8 cellular contexts compared by ENCODE assay signal in the genomic region with DNA sequence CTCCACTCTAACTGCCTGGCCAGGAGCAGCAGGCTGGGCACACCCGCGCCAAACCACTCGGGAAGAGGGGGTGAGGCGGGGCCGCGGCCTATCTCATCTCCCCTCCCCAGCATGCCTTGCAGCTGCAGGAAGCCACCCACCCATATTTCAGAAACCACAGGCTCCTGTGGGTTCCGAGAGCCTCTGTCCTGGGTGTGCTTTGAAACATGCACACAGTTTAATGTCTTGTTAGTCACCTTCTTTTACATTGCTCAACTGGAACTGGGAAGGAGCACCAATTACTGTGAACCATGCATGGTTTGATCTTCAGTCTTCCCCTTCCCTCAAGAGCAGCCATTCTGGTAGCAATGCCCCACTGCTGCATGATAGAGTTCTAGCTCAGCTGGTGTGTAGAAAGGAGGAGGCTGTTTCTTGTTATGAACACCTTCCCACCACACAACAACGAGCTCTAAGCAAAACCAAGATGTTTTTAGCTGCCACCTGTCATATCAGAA. TPM values are rescaled to one million over a fixed set of nuclear protein-coding genes. Genes with fewer than 3 reads are reported as not detected.
DNase-seq lines count a peak whose midpoint lies in the region; ATAC-seq and TF ChIP-seq lines count a peak whose summit lies in the region.

No MANE protein-coding gene starts in this region.

- H3K4me2 ChIP-seq in DOHH2 (ENCODE audit: low read length) = peak overlapping the region; percentile 79

- no peaks in the 10 kb centered on the region for H3K9me2 ChIP-seq in DOHH2 (replicated peaks; ENCODE audit: control insufficient read depth, low read length)

- peak overlapping the region; percentile 69 to 99 (median 82) for H3K4me3 Mint-ChIP-seq in naive thymus-derived CD4-positive, alpha-beta T cell

- H3K27me3 ChIP-seq in DOHH2 (ENCODE audit: control insufficient read depth, low read length) = no peaks in the 10 kb centered on the region
- H3K27me3 ChIP-seq in naive thymus-derived CD4-positive, alpha-beta T cell (ENCODE audit: control insufficient read depth in 2 of 2, insufficient read depth in 2 of 2, low read length in 2 of 2) = no peaks in the 10 kb centered on the region

- H3K36me3 Mint-ChIP-seq in naive thymus-derived CD4-positive, alpha-beta T cell = peaks cover 0 to 18% (median 0%) of the 10 kb centered on the region in 5 donors

- POLR2A ChIA-PET in naive thymus-derived CD4-positive, alpha-beta T cell (lab: Charles Lee) = interaction anchor here (0.6 to 27.7 kb wide), 29 partner anchors 9 to 132 kb away, joined by 3 to 1000 read pairs (median 7); a partner anchor contains a TSS
- POLR2A ChIA-PET in HEK293T (lab: Yijun Ruan, JAX) = no interaction called here

- no peaks in the 10 kb centered on the region; the same call in 1 of the 2 replicates for H3K36me3 ChIP-seq in DOHH2 (ENCODE audit: control insufficient read depth, low read length)
- no peaks in the 10 kb centered on the region for H3K36me3 ChIP-seq in naive thymus-derived CD4-positive, alpha-beta T cell (ENCODE audit: control insufficient read depth in 2 of 3, insufficient read depth in 3 of 3, low read length in 3 of 3)

- peak; percentile 98 for DNase-seq in MV-4-11 (lab: John Stamatoyannopoulos, UW)
- peak; percentile 76 for DNase-seq in activated CD8-positive, alpha-beta memory T cell treated with anti-CD3 and anti-CD28 coated beads, Interleukin-2, amount 50 U/mL, for 4 hours
- DNase-seq in naive thymus-derived CD4-positive, alpha-beta T cell = peak in 8 of 9 donors; percentile 79 to 86 (median 82)
- no peak for DNase-seq in middle frontal gyrus (ENCODE audit: extremely low spot score, low spot score)
- DNase-seq in iPS-NIHi7 (ENCODE audit: extremely low spot score) = no peak
- no peak for DNase-seq in HEK293T (ENCODE audit: extremely low spot score)

- H3K9me3 ChIP-seq in DOHH2 (ENCODE audit: control insufficient read depth, insufficient read depth, low read length) = no peaks in the 10 kb centered on the region
- no peaks in the 10 kb centered on the region for H3K9me3 ChIP-seq in naive thymus-derived CD4-positive, alpha-beta T cell (ENCODE audit: control insufficient read depth in 2 of 3, low read length in 3 of 3)

- peak overlapping the region; percentile 59 for H3K4me3 ChIP-seq in DOHH2 (ENCODE audit: low read length)
- peak overlapping the region; percentile 14 for H3K4me3 ChIP-seq in naive thymus-derived CD4-positive, alpha-beta T cell (ENCODE audit: low read length)

- H3K9me3 Mint-ChIP-seq in naive thymus-derived CD4-positive, alpha-beta T cell = peaks cover 0 to 4% (median 0%) of the 10 kb centered on the region in 11 donors

- H3K27ac ChIP-seq in DOHH2 (ENCODE audit: low read depth, low read length) = peak overlapping the region; percentile 91
- peak overlapping the region; percentile 66 for H3K27ac ChIP-seq in naive thymus-derived CD4-positive, alpha-beta T cell (ENCODE audit: low read depth, low read length)

- H3K27ac Mint-ChIP-seq in naive thymus-derived CD4-positive, alpha-beta T cell = peak overlapping the region; percentile 87 to 99 (median 95)

- peaks cover 50% of the 10 kb centered on the region for H3F3A ChIP-seq in DOHH2 (ENCODE audit: control insufficient read depth, insufficient read depth)

- ATAC-seq in GM21723 (IDR thresholded peaks at IDR 0.05; ENCODE audit: unreplicated experiment) = peak; percentile 48
- ATAC-seq in naive thymus-derived CD4-positive, alpha-beta T cell = peak; percentile 87

- no peaks in the 10 kb centered on the region for H4K20me1 ChIP-seq in DOHH2 (ENCODE audit: control insufficient read depth, insufficient read depth, low read depth, low read length)

- no peaks in the 10 kb centered on the region for H3K79me2 ChIP-seq in DOHH2 (ENCODE audit: control insufficient read depth, low read length)

- intact Hi-C loops in naive thymus-derived CD4-positive, alpha-beta T cell (cut with micrococcal nuclease) = loop anchor here (1.0 to 5.0 kb wide), 14 partner anchors 7 to 198 kb away; no protein-coding TSS in a partner anchor

- CTCF ChIA-PET in naive thymus-derived CD4-positive, alpha-beta T cell (lab: Charles Lee) = interaction anchor here (0.8 to 5.6 kb wide), 22 partner anchors 10 to 125 kb away, joined by 3 to 34 read pairs (median 4); no protein-coding TSS in a partner anchor
- CTCF ChIA-PET in HEK293T (lab: Yijun Ruan, JAX) = interaction anchor here (0.5 kb wide), 1 partner anchor 13 kb away, joined by 4 read pairs; no protein-coding TSS in a partner anchor

- H3K4me1 ChIP-seq in DOHH2 (ENCODE audit: control insufficient read depth, low read length) = peaks cover 100% of the 10 kb centered on the region
- peaks cover 86 to 98% of the 10 kb centered on the region in 2 donors for H3K4me1 ChIP-seq in naive thymus-derived CD4-positive, alpha-beta T cell (ENCODE audit: control insufficient read depth in 2 of 2, insufficient read depth in 2 of 2, low read length in 2 of 2)

- no peak for TF ChIP-seq CTCF in DOHH2 (IDR thresholded peaks at IDR 0.05; ENCODE audit: low read depth, low read length, poor library complexity, severe bottlenecking)

- H3K27me3 Mint-ChIP-seq in naive thymus-derived CD4-positive, alpha-beta T cell = no peaks in the 10 kb centered on the region

- H3K4me1 Mint-ChIP-seq in naive thymus-derived CD4-positive, alpha-beta T cell = peaks cover 82 to 100% (median 98%) of the 10 kb centered on the region in 7 donors

TF ChIP-seq in HEK293T, 16 proteins besides CTCF, POLR2A, EP300 and RAD21:
- TF ChIP-seq LEF1 (IDR thresholded peaks at IDR 0.05; ENCODE audit: borderline replicate concordance) (no peak), CTBP1 (IDR thresholded peaks at IDR 0.05; ENCODE audit: borderline replicate concordance) (no peak), FOXK2 (IDR thresholded peaks at IDR 0.05) (no peak), NFRKB (IDR thresholded peaks at IDR 0.05) (no peak), HDGF (IDR thresholded peaks at IDR 0.05; ENCODE audit: borderline replicate concordance) (no peak), ZNF384 (IDR thresholded peaks at IDR 0.05) (no peak), BHLHE40 (IDR thresholded peaks at IDR 0.05; ENCODE audit: borderline replicate concordance) (no peak), FOXM1 (IDR thresholded peaks at IDR 0.05; ENCODE audit: borderline replicate concordance) (no peak), ELF4 (IDR thresholded peaks at IDR 0.05) (no peak), ARNT (IDR thresholded peaks at IDR 0.05) (no peak), TARDBP (IDR thresholded peaks at IDR 0.05) (no peak), SUZ12 (IDR thresholded peaks at IDR 0.05) (no peak), FOXA1 (IDR thresholded peaks at IDR 0.05) (no peak)
TF ChIP-seq in HEK293T: peak in this region for 0.

RNA-seq across cellular contexts. Expression of a gene that starts 37.6 kb away (rescaled TPM):
- total RNA-seq in naive thymus-derived CD4-positive, alpha-beta T cell = 100 to 1,000 TPM; 388 to 548 (median 463) TPM
- polyA plus RNA-seq in naive thymus-derived CD4-positive, alpha-beta T cell = 100 to 1,000 TPM; 258 to 318 TPM

Comparison
In these comparisons a context has a peak if more than half of its experiments do, and no peak if none do; other contexts are left out.
1. DNase-seq: peak in MV-4-11 (single experiment), activated CD8-positive, alpha-beta memory T cell treated with anti-CD3 and anti-CD28 coated beads, Interleukin-2, amount 50 U/mL, for 4 hours (single experiment) and naive thymus-derived CD4-positive, alpha-beta T cell (8 of 9); none in middle frontal gyrus (single experiment), iPS-NIHi7 (single experiment) and HEK293T (single experiment).